Comparison of ENCODE assay signal across 9 cellular contexts in the genomic region with DNA sequence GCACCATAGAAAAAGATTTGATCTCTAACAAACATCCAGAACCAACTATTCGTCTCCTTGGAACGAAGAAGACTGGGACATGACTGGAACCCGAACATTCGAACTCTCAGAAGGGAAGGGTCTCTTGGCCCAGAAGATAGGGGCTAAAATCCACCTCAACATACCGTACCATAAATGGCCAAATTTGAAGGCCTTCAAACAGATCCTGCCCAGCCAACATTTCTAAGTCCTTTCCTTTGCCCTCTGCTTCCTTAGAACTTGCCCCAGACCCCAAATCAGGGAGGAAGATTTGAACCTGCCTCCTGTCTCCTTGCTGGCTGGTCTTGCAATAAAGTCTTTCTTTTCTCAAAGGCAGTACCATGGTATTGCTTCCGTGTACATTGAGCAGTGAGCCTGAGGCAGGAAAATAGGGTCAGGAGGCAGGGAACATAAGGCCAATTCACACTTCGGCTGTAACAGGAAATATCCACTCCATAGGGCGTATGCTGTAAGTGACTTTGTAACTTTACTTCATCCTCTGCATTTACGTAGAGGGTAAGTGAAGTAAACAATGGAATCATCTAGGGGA. TPM values are rescaled to one million over a fixed set of nuclear protein-coding genes. Genes with fewer than 3 reads are reported as not detected.
DNase-seq lines count a peak whose midpoint lies in the region; ATAC-seq and TF ChIP-seq lines count a peak whose summit lies in the region.
"Had no signal": no experiment of that assay in that cellular context is flagged by ENCODE, and none has a peak within 500 bp of the region (broad histone marks: within the 10 kb centered on the region; RNA-seq: fewer than 3 reads in every experiment).

No MANE protein-coding gene starts in this region.

- H3K4me1 Mint-ChIP-seq in HFFc6 (ENCODE audit: low read depth), result peaks cover 44% of the 10 kb centered on the region
- peaks cover 10% of the 10 kb centered on the region for H3K4me1 Mint-ChIP-seq in T-helper 17 cell

- H3K4me3 ChIP-seq in hepatocyte (no peak overlapping the region), skeletal muscle cell (ENCODE audit: low read depth, low read length) (no peak overlapping the region)

- H3K4me2 ChIP-seq in hepatocyte, result no peak overlapping the region

- H3K36me3 ChIP-seq in hepatocyte (replicated peaks; ENCODE audit: insufficient read depth, low read depth), result no peaks in the 10 kb centered on the region

- H3K4me3 Mint-ChIP-seq in HFFc6 (peak overlapping the region; percentile 80), T-helper 17 cell (peak overlapping the region; percentile 87)

- H3K9me3 Mint-ChIP-seq in HFFc6, result no peaks in the 10 kb centered on the region
- H3K9me3 Mint-ChIP-seq in activated naive CD4-positive, alpha-beta T cell treated with anti-CD3 and anti-CD28 coated beads, Interleukin-2, amount 50 U/mL, for 72 hours, result no peaks in the 10 kb centered on the region

- H3K9me3 ChIP-seq in T-helper 17 cell (ENCODE audit: control insufficient read depth, low read length, poor library complexity, severe bottlenecking) (no peaks in the 10 kb centered on the region), hepatocyte (ENCODE audit: low read depth) (no peaks in the 10 kb centered on the region)

- H3K27ac Mint-ChIP-seq in HFFc6 (peak overlapping the region; percentile 82), T-helper 17 cell (peak overlapping the region; percentile 29)
- H3K27ac Mint-ChIP-seq in activated naive CD4-positive, alpha-beta T cell treated with anti-CD3 and anti-CD28 coated beads, Interleukin-2, amount 50 U/mL, for 72 hours, result no peak overlapping the region

- peaks cover 24% of the 10 kb centered on the region for H3K79me2 ChIP-seq in hepatocyte

- H3K27me3 Mint-ChIP-seq in HFFc6 (ENCODE audit: insufficient read depth), result peaks cover 4% of the 10 kb centered on the region
- peaks cover 8% of the 10 kb centered on the region for H3K27me3 Mint-ChIP-seq in T-helper 17 cell

- no peaks in the 10 kb centered on the region for H3K9me2 ChIP-seq in hepatocyte (replicated peaks; ENCODE audit: insufficient read depth)

- TF ChIP-seq CTCF in HFFc6 (IDR thresholded peaks at IDR 0.05) (no peak), hepatocyte (IDR thresholded peaks at IDR 0.05; ENCODE audit: poor library complexity) (no peak)

- H3K27me3 ChIP-seq in hepatocyte, result no peaks in the 10 kb centered on the region

- WGBS in hepatocyte (ENCODE audit: low lambda C conversion rate, missing lambda C conversion rate), result 87% methylated on average over 9 of the region's 9 CpGs

- ATAC-seq in T-helper 17 cell, result no peak
- ATAC-seq in HG03457 (IDR thresholded peaks at IDR 0.05; ENCODE audit: unreplicated experiment), result no peak
- no peak for ATAC-seq in activated naive CD4-positive, alpha-beta T cell treated with anti-CD3 and anti-CD28 coated beads, Interleukin-2, amount 50 U/mL, for 72 hours

- peaks cover 21% of the 10 kb centered on the region for H3K4me1 ChIP-seq in hepatocyte (ENCODE audit: insufficient read depth)

- H3K36me3 Mint-ChIP-seq in HFFc6 (ENCODE audit: low read depth) (peaks cover 10% of the 10 kb centered on the region), T-helper 17 cell (ENCODE audit: low read depth) (no peaks in the 10 kb centered on the region)
- H3K36me3 Mint-ChIP-seq in activated naive CD4-positive, alpha-beta T cell treated with anti-CD3 and anti-CD28 coated beads, Interleukin-2, amount 50 U/mL, for 72 hours, result no peaks in the 10 kb centered on the region

- no peak for DNase-seq in HFFc6
- no peak for DNase-seq in T-helper 17 cell
- no peak for DNase-seq in hepatocyte (ENCODE audit: low spot score)
- peak; percentile 38 for DNase-seq in skeletal muscle cell (ENCODE audit: low read depth)
- DNase-seq in NCI-H1417 treated with DMSO at 0.1 percent for 48 hours (lab: John Stamatoyannopoulos, UW), result no peak
- no peak for DNase-seq in activated naive CD4-positive, alpha-beta T cell treated with anti-CD3 and anti-CD28 coated beads, Interleukin-2, amount 50 U/mL, for 72 hours (ENCODE audit: low spot score in 2 of 2)
- DNase-seq: activated CD4-positive, CD25-positive, alpha-beta regulatory T cell treated with anti-CD3 and anti-CD28 coated beads, Interleukin-2, amount 50 U/mL, for 72 hours; NCI-H1092 had no signal

- peaks cover 5% of the 10 kb centered on the region for H4K20me1 ChIP-seq in hepatocyte (ENCODE audit: insufficient read depth, poor library complexity, severe bottlenecking)

- peak overlapping the region; percentile 97 for H3K27ac ChIP-seq in hepatocyte

- no peak overlapping the region for H2AFZ ChIP-seq in hepatocyte

RNA-seq across cellular contexts. Expression of a gene that starts 1.8 kb away (rescaled TPM):
- total RNA-seq in HFFc6 (2021; fragmentation: NEBNext Ultra II Directional; extraction: Animal tissue kit (Norgen Biotek cat#: 25700)), result 10 to 100 TPM; 63.1 to 97.5 (median 72.8) TPM
- total RNA-seq in T-helper 17 cell, result 1 to 10 TPM in 1 of 2 donors, under 1 TPM in 1; 0.72 to 3.6 TPM
- total RNA-seq in hepatocyte, result 83.8 and 86.6 TPM in 2 replicates
- polyA plus RNA-seq in hepatocyte, result 89.2 and 90.8 TPM in 2 replicates
- under 1 TPM; 0.35 to 0.36 TPM for total RNA-seq in activated naive CD4-positive, alpha-beta T cell treated with anti-CD3 and anti-CD28 coated beads, Interleukin-2, amount 50 U/mL, for 72 hours

Comparison
In these comparisons a context has a peak if more than half of its experiments do, and no peak if none do; other contexts are left out.
1. H3K27ac Mint-ChIP-seq: peak in HFFc6 (single experiment) and T-helper 17 cell (single experiment); none in activated naive CD4-positive, alpha-beta T cell treated with anti-CD3 and anti-CD28 coated beads, Interleukin-2, amount 50 U/mL, for 72 hours (0 of 2).
2. RNA of a gene that starts 1.8 kb away (total RNA-seq): 83.8 to 86.6 TPM in hepatocyte and 63.1 to 97.5 TPM in HFFc6; 0.72 to 3.6 TPM in T-helper 17 cell and 0.35 to 0.36 TPM in activated naive CD4-positive, alpha-beta T cell treated with anti-CD3 and anti-CD28 coated beads, Interleukin-2, amount 50 U/mL, for 72 hours; every median in the first group is over 10 times any median in the second.